ENCODE assay signal across 25 cellular contexts in the genomic region with DNA sequence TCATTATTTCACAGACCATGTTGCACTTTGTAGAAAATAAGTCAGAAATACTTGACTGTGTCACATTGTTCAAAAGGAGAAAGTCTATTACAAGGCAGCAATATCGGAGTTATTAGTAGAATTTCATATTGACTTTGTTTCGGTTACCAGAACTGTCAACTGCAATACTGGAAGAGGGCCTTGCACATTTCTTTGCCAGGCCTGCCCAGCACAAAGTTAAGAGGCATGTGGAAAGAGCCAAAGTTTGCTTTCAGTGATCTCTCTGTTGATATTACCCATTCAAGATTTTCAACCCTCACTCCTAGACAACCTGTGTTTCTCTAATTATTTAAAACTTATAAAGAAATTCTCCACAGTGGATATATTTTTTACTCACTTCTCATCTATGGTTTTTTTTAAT.
"Had no signal": no experiment of that assay in that cellular context is flagged by ENCODE, and none has a peak within 500 bp of the region (broad histone marks: within the 10 kb centered on the region; RNA-seq: fewer than 3 reads in every experiment).

No MANE protein-coding gene starts in this region.

- H3K4me1 Mint-ChIP-seq: activated CD8-positive, alpha-beta memory T cell treated with anti-CD3 and anti-CD28 coated beads, Interleukin-2, amount 10 ng/mL, durations not matched to agents 7 days and 5 days had no signal

- ATAC-seq: activated CD8-positive, alpha-beta memory T cell treated with anti-CD3 and anti-CD28 coated beads, Interleukin-2, amount 10 ng/mL, durations not matched to agents 7 days and 5 days; PC-3; SK-N-SH treated with all-trans-retinoic acid at 6 μM for 48 hours; WTC11 had no signal

- H3K4me3 Mint-ChIP-seq: activated CD8-positive, alpha-beta memory T cell treated with anti-CD3 and anti-CD28 coated beads, Interleukin-2, amount 10 ng/mL, durations not matched to agents 7 days and 5 days; activated naive CD8-positive, alpha-beta T cell; activated T-cell treated with anti-CD3 and anti-CD28 coated beads, Interleukin-2, amount 50 U/mL, for 24 hours; T-helper 2 cell treated with Interferon-gamma antibody and Interleukin-4, amounts not matched to agents 5 μg/mL and 100 μg/mL, for 36 hours; WTC11 had no signal

- DNase-seq: activated CD4-positive, alpha-beta T cell treated with anti-CD3 and anti-CD28 coated beads for 48 hours; activated CD4-positive, alpha-beta T cell treated with anti-CD3 and anti-CD28 coated beads, Interleukin-2, amount 50 U/mL, for 4 hours; activated CD4-positive, CD25-positive, alpha-beta regulatory T cell treated with anti-CD3 and anti-CD28 coated beads, Interleukin-2, amount 50 U/mL, for 72 hours; activated CD8-positive, alpha-beta memory T cell treated with anti-CD3 and anti-CD28 coated beads, Interleukin-2, amount 10 ng/mL, durations not matched to agents 7 days and 5 days; activated effector memory CD4-positive, alpha-beta T cell treated with anti-CD3 and anti-CD28 coated beads, Interleukin-2, amount 50 U/mL, for 16 hours; activated naive CD4-positive, alpha-beta T cell treated with Interleukin-2 at 50 U/mL for 16 hours; activated T-cell treated with anti-CD3 and anti-CD28 coated beads, Interleukin-2, amount 50 U/mL, for 24 hours; amygdala; central memory CD4-positive, alpha-beta T cell; Kasumi-1; KBM-7; MV-4-11; NCI-H1105; NCI-H1436; NCI-H1694 treated with DMSO at 0.1 percent for 48 hours; NCI-H2029 treated with DMSO at 0.1 percent for 48 hours; NCI-H524; PC-3; SHP77; SW 1271 had no signal

- H3K9me3 ChIP-seq: SJSA1 had no signal

- H3K27me3 ChIP-seq: SJSA1 had no signal

- H3K27ac Mint-ChIP-seq: activated CD8-positive, alpha-beta memory T cell treated with anti-CD3 and anti-CD28 coated beads, Interleukin-2, amount 10 ng/mL, durations not matched to agents 7 days and 5 days; activated naive CD8-positive, alpha-beta T cell; activated T-cell treated with anti-CD3 and anti-CD28 coated beads, Interleukin-2, amount 50 U/mL, for 24 hours; T-helper 2 cell treated with Interferon-gamma antibody and Interleukin-4, amounts not matched to agents 5 μg/mL and 100 μg/mL, for 36 hours; WTC11 had no signal

- H3K27ac ChIP-seq: SJSA1 had no signal

- H3K4me3 ChIP-seq: SJSA1 had no signal

- H3K9me3 Mint-ChIP-seq: activated T-cell treated with anti-CD3 and anti-CD28 coated beads, Interleukin-2, amount 50 U/mL, for 24 hours; T-helper 2 cell treated with Interferon-gamma antibody and Interleukin-4, amounts not matched to agents 5 μg/mL and 100 μg/mL, for 36 hours; WTC11 had no signal

- H3K36me3 Mint-ChIP-seq: activated CD8-positive, alpha-beta memory T cell treated with anti-CD3 and anti-CD28 coated beads, Interleukin-2, amount 10 ng/mL, durations not matched to agents 7 days and 5 days; activated naive CD8-positive, alpha-beta T cell; WTC11 had no signal
